11 cellular contexts compared by ENCODE assay signal in genomic region chr3:148757238-148757930, GRCh38. TPM values are rescaled to one million over a fixed set of nuclear protein-coding genes. Genes with fewer than 3 reads are reported as not detected.
DNase-seq lines count a peak whose midpoint lies in the region; ATAC-seq and TF ChIP-seq lines count a peak whose summit lies in the region.
"Had no signal": no experiment of that assay in that cellular context is flagged by ENCODE, and none has a peak within 500 bp of the region (broad histone marks: within the 10 kb centered on the region; RNA-seq: fewer than 3 reads in every experiment).

No MANE protein-coding gene starts in this region.

- H3K4me1 Mint-ChIP-seq in HFFc6 (ENCODE audit: low read depth), result no peaks in the 10 kb centered on the region

- TF ChIP-seq CTCF in HFFc6 (IDR thresholded peaks at IDR 0.05), result no peak
- TF ChIP-seq CTCF in fibroblast of the aortic adventitia (IDR thresholded peaks at IDR 0.05; ENCODE audit: insufficient read depth, low read length), result no peak
- TF ChIP-seq CTCF in suprapubic skin (IDR thresholded peaks at IDR 0.05), result no peak
- no peak for TF ChIP-seq CTCF in RWPE1 (conservative IDR thresholded peaks at IDR 0.05; ENCODE audit: low read depth)

- 66% methylated on average over 8 of the region's 8 CpGs for WGBS in suprapubic skin

- peaks cover 6% of the 10 kb centered on the region for H3K4me1 ChIP-seq in suprapubic skin
- H3K4me1 ChIP-seq: foreskin keratinocyte had no signal

- no peaks in the 10 kb centered on the region for H3K36me3 Mint-ChIP-seq in HFFc6 (ENCODE audit: low read depth)

- CTCF ChIA-PET in RWPE1 (lab: Yijun Ruan, JAX), result no interaction called here

- POLR2A ChIA-PET in RWPE1 (lab: Yijun Ruan, JAX; ENCODE audit: low non-redundant PET), result no interaction called here

- H3K27me3 ChIP-seq in suprapubic skin, result no peaks in the 10 kb centered on the region
- H3K27me3 ChIP-seq: foreskin keratinocyte had no signal

- no peak for TF ChIP-seq POLR2A in suprapubic skin (IDR thresholded peaks at IDR 0.05)

- no peak overlapping the region for H3K27ac Mint-ChIP-seq in HFFc6

- H3K9me3 ChIP-seq in suprapubic skin, result no peaks in the 10 kb centered on the region

- no peak overlapping the region for H3K4me3 Mint-ChIP-seq in HFFc6

- no peak for ATAC-seq in GM18520 (IDR thresholded peaks at IDR 0.05; ENCODE audit: unreplicated experiment)
- ATAC-seq: foreskin keratinocyte, left ventricle myocardium superior had no signal

- H3K9me3 Mint-ChIP-seq in HFFc6, result no peaks in the 10 kb centered on the region

- H3K27me3 Mint-ChIP-seq in HFFc6 (ENCODE audit: insufficient read depth), result peaks cover 14% of the 10 kb centered on the region

- no peaks in the 10 kb centered on the region for H3K36me3 ChIP-seq in suprapubic skin

- H3K27ac ChIP-seq in suprapubic skin, result peak overlapping the region; percentile 53
- no peak overlapping the region for H3K27ac ChIP-seq in RWPE1
- H3K27ac ChIP-seq: foreskin keratinocyte had no signal

- TF ChIP-seq EP300 in suprapubic skin (IDR thresholded peaks at IDR 0.05), result no peak

- H3K4me3 ChIP-seq in fibroblast of the aortic adventitia (ENCODE audit: low read depth, low read length), result no peak overlapping the region
- H3K4me3 ChIP-seq in suprapubic skin, result no peak overlapping the region

- DNase-seq in HFFc6 (peak; percentile 11), SIG-M5 treated with dmso at 0.1 percent for 504 hours (lab: John Stamatoyannopoulos, UW; ENCODE audit: unreplicated experiment) (peak; percentile 92), fibroblast of the aortic adventitia (ENCODE audit: low read depth) (peak; percentile 61), suprapubic skin (ENCODE audit: low spot score in 2 of 2) (no peak), RWPE1 (ENCODE audit: low spot score) (no peak), NCI-H2171 treated with DMSO at 0.1 percent for 48 hours (lab: John Stamatoyannopoulos, UW) (no peak)
- DNase-seq: activated CD4-positive, alpha-beta T cell treated with anti-CD3 and anti-CD28 coated beads, Interleukin-2, amount 50 U/mL, for 48 hours; foreskin keratinocyte; left ventricle myocardium superior; NCI-H2081 treated with DMSO at 0.1 percent for 48 hours had no signal

RNA-seq across cellular contexts. Expression of gene AGTR1, which starts 59.7 kb away (rescaled TPM):
- under 1 TPM in 3 of 6 experiments, not detected in 3; 0.10 to 0.14 (median 0.12) TPM for total RNA-seq in HFFc6 (2021; fragmentation: NEBNext Ultra II Directional; extraction: Animal tissue kit (Norgen Biotek cat#: 25700))
- 2.4 and 3.2 TPM in 2 replicates for total RNA-seq in fibroblast of the aortic adventitia (ENCODE audit: low replicate concordance)
- total RNA-seq in suprapubic skin, result 10 to 100 TPM in 3 of 4 donors, 1 to 10 TPM in 1; 6.3 to 17.4 (median 14.1) TPM
- total RNA-seq: foreskin keratinocyte had no signal

Comparison
In these comparisons a context has a peak if more than half of its experiments do, and no peak if none do; other contexts are left out.
1. DNase-seq: peak in HFFc6 (single experiment), SIG-M5 treated with dmso at 0.1 percent for 504 hours (single experiment) and fibroblast of the aortic adventitia (single experiment); none in suprapubic skin (0 of 2), RWPE1 (single experiment) and NCI-H2171 treated with DMSO at 0.1 percent for 48 hours (single experiment).